1 cellular context compared by ENCODE assay signal in the genomic region with DNA sequence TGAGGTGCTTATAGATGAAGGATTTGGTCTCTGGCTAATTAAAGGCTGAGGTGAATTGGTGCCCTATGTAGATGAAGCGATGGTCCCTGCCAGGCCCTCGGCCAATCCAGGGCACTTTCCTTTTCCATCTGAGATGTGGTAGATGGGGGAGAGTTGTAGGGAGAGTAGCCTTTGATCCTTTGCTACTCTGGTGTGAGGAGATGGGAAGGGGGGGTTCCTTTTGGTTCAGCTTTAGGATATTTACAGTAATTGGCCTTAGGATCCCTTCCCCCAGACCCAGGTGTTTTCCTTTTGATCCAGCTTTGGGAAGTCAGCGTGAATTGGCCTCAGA.
TF ChIP-seq lines count a peak whose summit lies in the region.

No MANE protein-coding gene starts in this region.

TF ChIP-seq in HepG2, 621 proteins besides CTCF, POLR2A, EP300 and RAD21 (continued from another document):
- TF ChIP-seq, protein P1, sequence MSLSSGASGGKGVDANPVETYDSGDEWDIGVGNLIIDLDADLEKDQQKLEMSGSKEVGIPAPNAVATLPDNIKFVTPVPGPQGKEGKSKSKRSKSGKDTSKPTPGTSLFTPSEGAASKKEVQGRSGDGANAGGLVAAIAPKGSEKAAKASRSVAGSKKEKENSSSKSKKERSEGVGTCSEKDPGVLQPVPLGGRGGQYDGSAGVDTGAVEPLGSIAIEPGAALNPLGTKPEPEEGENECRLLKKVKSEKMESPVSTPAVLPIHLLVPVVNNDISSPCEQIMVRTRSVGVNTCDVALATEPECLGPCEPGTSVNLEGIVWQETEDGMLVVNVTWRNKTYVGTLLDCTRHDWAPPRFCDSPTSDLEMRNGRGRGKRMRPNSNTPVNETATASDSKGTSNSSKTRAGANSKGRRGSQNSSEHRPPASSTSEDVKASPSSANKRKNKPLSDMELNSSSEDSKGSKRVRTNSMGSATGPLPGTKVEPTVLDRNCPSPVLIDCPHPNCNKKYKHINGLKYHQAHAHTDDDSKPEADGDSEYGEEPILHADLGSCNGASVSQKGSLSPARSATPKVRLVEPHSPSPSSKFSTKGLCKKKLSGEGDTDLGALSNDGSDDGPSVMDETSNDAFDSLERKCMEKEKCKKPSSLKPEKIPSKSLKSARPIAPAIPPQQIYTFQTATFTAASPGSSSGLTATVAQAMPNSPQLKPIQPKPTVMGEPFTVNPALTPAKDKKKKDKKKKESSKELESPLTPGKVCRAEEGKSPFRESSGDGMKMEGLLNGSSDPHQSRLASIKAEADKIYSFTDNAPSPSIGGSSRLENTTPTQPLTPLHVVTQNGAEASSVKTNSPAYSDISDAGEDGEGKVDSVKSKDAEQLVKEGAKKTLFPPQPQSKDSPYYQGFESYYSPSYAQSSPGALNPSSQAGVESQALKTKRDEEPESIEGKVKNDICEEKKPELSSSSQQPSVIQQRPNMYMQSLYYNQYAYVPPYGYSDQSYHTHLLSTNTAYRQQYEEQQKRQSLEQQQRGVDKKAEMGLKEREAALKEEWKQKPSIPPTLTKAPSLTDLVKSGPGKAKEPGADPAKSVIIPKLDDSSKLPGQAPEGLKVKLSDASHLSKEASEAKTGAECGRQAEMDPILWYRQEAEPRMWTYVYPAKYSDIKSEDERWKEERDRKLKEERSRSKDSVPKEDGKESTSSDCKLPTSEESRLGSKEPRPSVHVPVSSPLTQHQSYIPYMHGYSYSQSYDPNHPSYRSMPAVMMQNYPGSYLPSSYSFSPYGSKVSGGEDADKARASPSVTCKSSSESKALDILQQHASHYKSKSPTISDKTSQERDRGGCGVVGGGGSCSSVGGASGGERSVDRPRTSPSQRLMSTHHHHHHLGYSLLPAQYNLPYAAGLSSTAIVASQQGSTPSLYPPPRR (CRISPR knock-in tag; IDR thresholded peaks at IDR 0.05; ENCODE audit: borderline replicate concordance) = 0 out of 2 replicates have a peak, but pooled peaks have one; percentile 3
- TF ChIP-seq ZNF251 (CRISPR knock-in tag; IDR thresholded peaks at IDR 0.05) (no peak), NFRKB (IDR thresholded peaks at IDR 0.05) (no peak), ZSCAN9 (CRISPR knock-in tag; IDR thresholded peaks at IDR 0.05; ENCODE audit: borderline replicate concordance) (no peak), SMYD3 (CRISPR knock-in tag; IDR thresholded peaks at IDR 0.05) (0 out of 2 replicates have a peak, but pooled peaks have one; percentile 30), YEATS4 (CRISPR knock-in tag; IDR thresholded peaks at IDR 0.05; ENCODE audit: borderline replicate concordance) (peak; percentile 17; the same call in 1 of the 2 replicates), ZBTB7A (CRISPR knock-in tag; IDR thresholded peaks at IDR 0.05) (no peak), ZNF891 (CRISPR knock-in tag; IDR thresholded peaks at IDR 0.05) (no peak), ZNF33B (CRISPR knock-in tag; IDR thresholded peaks at IDR 0.05) (no peak)
- TF ChIP-seq, protein P2, sequence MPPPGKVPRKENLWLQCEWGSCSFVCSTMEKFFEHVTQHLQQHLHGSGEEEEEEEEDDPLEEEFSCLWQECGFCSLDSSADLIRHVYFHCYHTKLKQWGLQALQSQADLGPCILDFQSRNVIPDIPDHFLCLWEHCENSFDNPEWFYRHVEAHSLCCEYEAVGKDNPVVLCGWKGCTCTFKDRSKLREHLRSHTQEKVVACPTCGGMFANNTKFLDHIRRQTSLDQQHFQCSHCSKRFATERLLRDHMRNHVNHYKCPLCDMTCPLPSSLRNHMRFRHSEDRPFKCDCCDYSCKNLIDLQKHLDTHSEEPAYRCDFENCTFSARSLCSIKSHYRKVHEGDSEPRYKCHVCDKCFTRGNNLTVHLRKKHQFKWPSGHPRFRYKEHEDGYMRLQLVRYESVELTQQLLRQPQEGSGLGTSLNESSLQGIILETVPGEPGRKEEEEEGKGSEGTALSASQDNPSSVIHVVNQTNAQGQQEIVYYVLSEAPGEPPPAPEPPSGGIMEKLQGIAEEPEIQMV (CRISPR knock-in tag; IDR thresholded peaks at IDR 0.05; ENCODE audit: low read depth) = no peak
- TF ChIP-seq, protein P3, sequence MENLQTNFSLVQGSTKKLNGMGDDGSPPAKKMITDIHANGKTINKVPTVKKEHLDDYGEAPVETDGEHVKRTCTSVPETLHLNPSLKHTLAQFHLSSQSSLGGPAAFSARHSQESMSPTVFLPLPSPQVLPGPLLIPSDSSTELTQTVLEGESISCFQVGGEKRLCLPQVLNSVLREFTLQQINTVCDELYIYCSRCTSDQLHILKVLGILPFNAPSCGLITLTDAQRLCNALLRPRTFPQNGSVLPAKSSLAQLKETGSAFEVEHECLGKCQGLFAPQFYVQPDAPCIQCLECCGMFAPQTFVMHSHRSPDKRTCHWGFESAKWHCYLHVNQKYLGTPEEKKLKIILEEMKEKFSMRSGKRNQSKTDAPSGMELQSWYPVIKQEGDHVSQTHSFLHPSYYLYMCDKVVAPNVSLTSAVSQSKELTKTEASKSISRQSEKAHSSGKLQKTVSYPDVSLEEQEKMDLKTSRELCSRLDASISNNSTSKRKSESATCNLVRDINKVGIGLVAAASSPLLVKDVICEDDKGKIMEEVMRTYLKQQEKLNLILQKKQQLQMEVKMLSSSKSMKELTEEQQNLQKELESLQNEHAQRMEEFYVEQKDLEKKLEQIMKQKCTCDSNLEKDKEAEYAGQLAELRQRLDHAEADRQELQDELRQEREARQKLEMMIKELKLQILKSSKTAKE (CRISPR knock-in tag; IDR thresholded peaks at IDR 0.05; ENCODE audit: borderline replicate concordance) = no peak
